ENCODE assay signal across 1 cellular context in the genomic region with DNA sequence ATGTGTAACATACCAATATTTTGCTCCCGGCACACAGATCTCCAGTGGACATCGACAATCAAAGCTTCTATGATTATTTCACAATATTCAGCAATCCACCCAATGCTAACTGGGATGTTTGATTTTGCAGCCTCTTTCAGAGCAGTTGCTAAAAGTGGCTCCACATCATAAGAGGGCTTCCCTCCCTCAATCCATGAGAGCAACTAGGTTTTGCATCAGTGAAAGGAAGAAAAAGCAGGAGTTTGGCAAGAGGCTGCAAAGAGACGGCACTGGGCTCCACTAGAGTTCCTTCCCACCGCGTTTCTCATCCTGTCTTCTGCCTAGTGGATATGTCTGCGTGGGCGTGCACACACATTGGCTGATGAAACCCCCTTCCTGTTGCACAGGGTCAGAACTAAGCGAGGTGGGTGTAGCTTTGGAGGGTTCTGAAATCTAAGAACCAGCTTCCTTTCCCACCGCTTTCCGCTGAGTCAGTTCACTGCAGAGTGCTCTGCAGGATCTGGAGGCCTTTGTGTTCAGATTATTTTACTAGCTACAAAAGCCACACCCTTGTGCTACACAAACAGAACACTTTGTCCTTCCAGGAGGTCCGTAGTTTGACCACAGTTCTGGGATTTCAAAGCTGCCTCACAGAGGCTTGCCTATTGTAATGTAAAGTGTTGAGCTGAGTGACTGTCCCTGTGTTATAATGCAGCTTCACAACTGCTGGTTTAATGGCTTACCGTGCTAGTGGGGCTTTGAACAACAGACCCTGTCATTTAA.
TF ChIP-seq lines count a peak whose summit lies in the region.

No MANE protein-coding gene starts in this region.

TF ChIP-seq in K562, 482 proteins besides CTCF, POLR2A, EP300 and RAD21 (continued from another document and continues in another):
- TF ChIP-seq ZNF785 (CRISPR knock-in tag; IDR thresholded peaks at IDR 0.05), result no peak
- no peak for TF ChIP-seq POLR3A (IDR thresholded peaks at IDR 0.05; ENCODE audit: borderline replicate concordance, extremely low read depth, insufficient read depth, insufficient read length)
- TF ChIP-seq U2AF2 (optimal IDR thresholded peaks at IDR 0.05; ENCODE audit: low read depth, low read length), result no peak
- TF ChIP-seq ZNF217 (CRISPR knock-in tag; IDR thresholded peaks at IDR 0.05), result no peak
- peak; percentile 85; the same call in 1 of the 2 replicates for TF ChIP-seq ZBED1 (IDR thresholded peaks at IDR 0.05)
- peak; percentile 88 for TF ChIP-seq MYC (IDR thresholded peaks at IDR 0.05; ENCODE audit: low read depth, low read length)
- no peak for TF ChIP-seq MYC (CRISPR knock-in tag; IDR thresholded peaks at IDR 0.05; ENCODE audit: borderline replicate concordance, low read depth)
- TF ChIP-seq, protein P1, sequence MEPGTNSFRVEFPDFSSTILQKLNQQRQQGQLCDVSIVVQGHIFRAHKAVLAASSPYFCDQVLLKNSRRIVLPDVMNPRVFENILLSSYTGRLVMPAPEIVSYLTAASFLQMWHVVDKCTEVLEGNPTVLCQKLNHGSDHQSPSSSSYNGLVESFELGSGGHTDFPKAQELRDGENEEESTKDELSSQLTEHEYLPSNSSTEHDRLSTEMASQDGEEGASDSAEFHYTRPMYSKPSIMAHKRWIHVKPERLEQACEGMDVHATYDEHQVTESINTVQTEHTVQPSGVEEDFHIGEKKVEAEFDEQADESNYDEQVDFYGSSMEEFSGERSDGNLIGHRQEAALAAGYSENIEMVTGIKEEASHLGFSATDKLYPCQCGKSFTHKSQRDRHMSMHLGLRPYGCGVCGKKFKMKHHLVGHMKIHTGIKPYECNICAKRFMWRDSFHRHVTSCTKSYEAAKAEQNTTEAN (CRISPR knock-in tag; IDR thresholded peaks at IDR 0.05), result no peak
- peak; percentile 93 for TF ChIP-seq HDAC2 (IDR thresholded peaks at IDR 0.05)
- no peak for TF ChIP-seq ZNF436 (CRISPR knock-in tag; IDR thresholded peaks at IDR 0.05)
- no peak for TF ChIP-seq HMG20B (CRISPR knock-in tag; IDR thresholded peaks at IDR 0.05)
- TF ChIP-seq ZNF551 (CRISPR knock-in tag; IDR thresholded peaks at IDR 0.05), result no peak
- TF ChIP-seq PHF20 (IDR thresholded peaks at IDR 0.05; ENCODE audit: partially characterized antibody), result no peak
- no peak for TF ChIP-seq SREBF1 (IDR thresholded peaks at IDR 0.05; ENCODE audit: borderline replicate concordance, low read depth, low read length)
- no peak for TF ChIP-seq HNRNPH1 (optimal IDR thresholded peaks at IDR 0.05; ENCODE audit: low read depth, low read length)
- no peak for TF ChIP-seq CBX5 (IDR thresholded peaks at IDR 0.05; ENCODE audit: borderline replicate concordance, low read depth)
- TF ChIP-seq BHLHE40 (IDR thresholded peaks at IDR 0.05; ENCODE audit: low read length), result peak; percentile 47
- peak; percentile 66 for TF ChIP-seq TAF7 (tag; IDR thresholded peaks at IDR 0.05)
- TF ChIP-seq ELF4 (CRISPR knock-in tag; IDR thresholded peaks at IDR 0.05), result no peak
- no peak for TF ChIP-seq BCOR (IDR thresholded peaks at IDR 0.05)
- peak; percentile 57; the same call in 1 of the 2 replicates for TF ChIP-seq SMARCC2 (IDR thresholded peaks at IDR 0.05; ENCODE audit: low read depth)
- TF ChIP-seq, protein P2, sequence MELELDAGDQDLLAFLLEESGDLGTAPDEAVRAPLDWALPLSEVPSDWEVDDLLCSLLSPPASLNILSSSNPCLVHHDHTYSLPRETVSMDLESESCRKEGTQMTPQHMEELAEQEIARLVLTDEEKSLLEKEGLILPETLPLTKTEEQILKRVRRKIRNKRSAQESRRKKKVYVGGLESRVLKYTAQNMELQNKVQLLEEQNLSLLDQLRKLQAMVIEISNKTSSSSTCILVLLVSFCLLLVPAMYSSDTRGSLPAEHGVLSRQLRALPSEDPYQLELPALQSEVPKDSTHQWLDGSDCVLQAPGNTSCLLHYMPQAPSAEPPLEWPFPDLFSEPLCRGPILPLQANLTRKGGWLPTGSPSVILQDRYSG (tag; conservative IDR thresholded peaks at IDR 0.05; ENCODE audit: low read depth), result 0 out of 2 replicates have a peak, but pooled peaks have one; percentile 15
- TF ChIP-seq NFRKB (IDR thresholded peaks at IDR 0.05; ENCODE audit: low read depth), result peak; percentile 93
- TF ChIP-seq ATF7 (IDR thresholded peaks at IDR 0.05), result peak; percentile 81
- TF ChIP-seq SP2 (IDR thresholded peaks at IDR 0.05; ENCODE audit: extremely low read depth, low read depth, low read length, poor library complexity, severe bottlenecking), result no peak
- TF ChIP-seq, protein P3, sequence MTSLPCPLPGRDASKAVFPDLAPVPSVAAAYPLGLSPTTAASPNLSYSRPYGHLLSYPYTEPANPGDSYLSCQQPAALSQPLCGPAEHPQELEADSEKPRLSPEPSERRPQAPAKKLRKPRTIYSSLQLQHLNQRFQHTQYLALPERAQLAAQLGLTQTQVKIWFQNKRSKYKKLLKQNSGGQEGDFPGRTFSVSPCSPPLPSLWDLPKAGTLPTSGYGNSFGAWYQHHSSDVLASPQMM (CRISPR knock-in tag; IDR thresholded peaks at IDR 0.05), result 0 out of 2 replicates have a peak, but pooled peaks have one; percentile 13
- no peak for TF ChIP-seq ZNF766 (CRISPR knock-in tag; conservative IDR thresholded peaks at IDR 0.05)
- no peak for TF ChIP-seq KHSRP (IDR thresholded peaks at IDR 0.05)
- TF ChIP-seq ZFP36 (IDR thresholded peaks at IDR 0.05; ENCODE audit: low read depth, low read length, partially characterized antibody), result peak; percentile 51
- TF ChIP-seq MTF1 (CRISPR knock-in tag; IDR thresholded peaks at IDR 0.05; ENCODE audit: borderline replicate concordance), result no peak
- TF ChIP-seq ZKSCAN8 (CRISPR knock-in tag; IDR thresholded peaks at IDR 0.05), result peak; percentile 66; the same call in 1 of the 2 replicates
- TF ChIP-seq MED1 (CRISPR knock-in tag; IDR thresholded peaks at IDR 0.05; ENCODE audit: borderline replicate concordance), result no peak
- TF ChIP-seq TOE1 (IDR thresholded peaks at IDR 0.05; ENCODE audit: borderline replicate concordance), result peak; percentile 64; the same call in 1 of the 2 replicates
- 0 out of 2 replicates have a peak, but pooled peaks have one; percentile 25 for TF ChIP-seq TOE1 (CRISPR knock-in tag; IDR thresholded peaks at IDR 0.05; ENCODE audit: borderline replicate concordance, low read depth)
- TF ChIP-seq ZNF24 (IDR thresholded peaks at IDR 0.05), result peak; percentile 66
- peak; percentile 60 to 63 for TF ChIP-seq MAZ (CRISPR knock-in tag; conservative IDR thresholded peaks at IDR 0.05 in 1 of 2, IDR thresholded peaks at IDR 0.05 in 1 of 2)
- TF ChIP-seq, protein P4, sequence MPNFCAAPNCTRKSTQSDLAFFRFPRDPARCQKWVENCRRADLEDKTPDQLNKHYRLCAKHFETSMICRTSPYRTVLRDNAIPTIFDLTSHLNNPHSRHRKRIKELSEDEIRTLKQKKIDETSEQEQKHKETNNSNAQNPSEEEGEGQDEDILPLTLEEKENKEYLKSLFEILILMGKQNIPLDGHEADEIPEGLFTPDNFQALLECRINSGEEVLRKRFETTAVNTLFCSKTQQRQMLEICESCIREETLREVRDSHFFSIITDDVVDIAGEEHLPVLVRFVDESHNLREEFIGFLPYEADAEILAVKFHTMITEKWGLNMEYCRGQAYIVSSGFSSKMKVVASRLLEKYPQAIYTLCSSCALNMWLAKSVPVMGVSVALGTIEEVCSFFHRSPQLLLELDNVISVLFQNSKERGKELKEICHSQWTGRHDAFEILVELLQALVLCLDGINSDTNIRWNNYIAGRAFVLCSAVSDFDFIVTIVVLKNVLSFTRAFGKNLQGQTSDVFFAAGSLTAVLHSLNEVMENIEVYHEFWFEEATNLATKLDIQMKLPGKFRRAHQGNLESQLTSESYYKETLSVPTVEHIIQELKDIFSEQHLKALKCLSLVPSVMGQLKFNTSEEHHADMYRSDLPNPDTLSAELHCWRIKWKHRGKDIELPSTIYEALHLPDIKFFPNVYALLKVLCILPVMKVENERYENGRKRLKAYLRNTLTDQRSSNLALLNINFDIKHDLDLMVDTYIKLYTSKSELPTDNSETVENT (CRISPR knock-in tag; IDR thresholded peaks at IDR 0.05), result no peak
- no peak for TF ChIP-seq MCM7 (IDR thresholded peaks at IDR 0.05)
- TF ChIP-seq ZNF134 (CRISPR knock-in tag; conservative IDR thresholded peaks at IDR 0.05), result no peak
- no peak for TF ChIP-seq NR2C1 (IDR thresholded peaks at IDR 0.05)
- no peak for TF ChIP-seq NR2C1 (tag; IDR thresholded peaks at IDR 0.05)
- no peak for TF ChIP-seq ESRRB (CRISPR knock-in tag; IDR thresholded peaks at IDR 0.05; ENCODE audit: borderline replicate concordance)
- TF ChIP-seq, protein P5, sequence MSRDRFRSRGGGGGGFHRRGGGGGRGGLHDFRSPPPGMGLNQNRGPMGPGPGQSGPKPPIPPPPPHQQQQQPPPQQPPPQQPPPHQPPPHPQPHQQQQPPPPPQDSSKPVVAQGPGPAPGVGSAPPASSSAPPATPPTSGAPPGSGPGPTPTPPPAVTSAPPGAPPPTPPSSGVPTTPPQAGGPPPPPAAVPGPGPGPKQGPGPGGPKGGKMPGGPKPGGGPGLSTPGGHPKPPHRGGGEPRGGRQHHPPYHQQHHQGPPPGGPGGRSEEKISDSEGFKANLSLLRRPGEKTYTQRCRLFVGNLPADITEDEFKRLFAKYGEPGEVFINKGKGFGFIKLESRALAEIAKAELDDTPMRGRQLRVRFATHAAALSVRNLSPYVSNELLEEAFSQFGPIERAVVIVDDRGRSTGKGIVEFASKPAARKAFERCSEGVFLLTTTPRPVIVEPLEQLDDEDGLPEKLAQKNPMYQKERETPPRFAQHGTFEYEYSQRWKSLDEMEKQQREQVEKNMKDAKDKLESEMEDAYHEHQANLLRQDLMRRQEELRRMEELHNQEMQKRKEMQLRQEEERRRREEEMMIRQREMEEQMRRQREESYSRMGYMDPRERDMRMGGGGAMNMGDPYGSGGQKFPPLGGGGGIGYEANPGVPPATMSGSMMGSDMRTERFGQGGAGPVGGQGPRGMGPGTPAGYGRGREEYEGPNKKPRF (IDR thresholded peaks at IDR 0.05; ENCODE audit: low read depth, low read length), result no peak
- no peak for TF ChIP-seq ZNF778 (CRISPR knock-in tag; IDR thresholded peaks at IDR 0.05)
- no peak for TF ChIP-seq FOXP1 (CRISPR knock-in tag; IDR thresholded peaks at IDR 0.05)
- TF ChIP-seq GTF2E2 (tag; IDR thresholded peaks at IDR 0.05), result peak; percentile 14; the same call in 1 of the 2 replicates
- no peak for TF ChIP-seq MXI1 (IDR thresholded peaks at IDR 0.05; ENCODE audit: low read depth, low read length)
- no peak for TF ChIP-seq TAF15 (IDR thresholded peaks at IDR 0.05; ENCODE audit: low read depth, low read length)
- TF ChIP-seq ESRRA (IDR thresholded peaks at IDR 0.05; ENCODE audit: borderline replicate concordance, low read depth), result peak; percentile 72
- TF ChIP-seq, protein P6, sequence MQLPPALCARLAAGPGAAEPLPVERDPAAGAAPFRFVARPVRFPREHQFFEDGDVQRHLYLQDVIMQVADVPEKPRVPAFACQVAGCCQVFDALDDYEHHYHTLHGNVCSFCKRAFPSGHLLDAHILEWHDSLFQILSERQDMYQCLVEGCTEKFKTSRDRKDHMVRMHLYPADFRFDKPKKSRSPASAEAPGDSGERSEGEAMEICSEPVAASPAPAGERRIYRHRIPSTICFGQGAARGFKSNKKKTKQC (CRISPR knock-in tag; IDR thresholded peaks at IDR 0.05), result no peak; the same call in 1 of the 2 replicates
- TF ChIP-seq, protein P7, sequence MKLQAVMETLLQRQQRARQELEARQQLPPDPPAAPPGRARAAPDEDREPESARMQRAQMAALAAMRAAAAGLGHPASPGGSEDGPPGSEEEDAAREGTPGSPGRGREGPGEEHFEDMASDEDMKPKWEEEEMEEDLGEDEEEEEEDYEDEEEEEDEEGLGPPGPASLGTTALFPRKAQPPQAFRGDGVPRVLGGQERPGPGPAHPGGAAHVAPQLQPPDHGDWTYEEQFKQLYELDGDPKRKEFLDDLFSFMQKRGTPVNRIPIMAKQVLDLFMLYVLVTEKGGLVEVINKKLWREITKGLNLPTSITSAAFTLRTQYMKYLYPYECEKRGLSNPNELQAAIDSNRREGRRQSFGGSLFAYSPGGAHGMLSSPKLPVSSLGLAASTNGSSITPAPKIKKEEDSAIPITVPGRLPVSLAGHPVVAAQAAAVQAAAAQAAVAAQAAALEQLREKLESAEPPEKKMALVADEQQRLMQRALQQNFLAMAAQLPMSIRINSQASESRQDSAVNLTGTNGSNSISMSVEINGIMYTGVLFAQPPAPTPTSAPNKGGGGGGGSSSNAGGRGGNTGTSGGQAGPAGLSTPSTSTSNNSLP (IDR thresholded peaks at IDR 0.05; ENCODE audit: borderline replicate concordance, low read depth, low read length), result peak; percentile 80; the same call in 1 of the 2 replicates
- TF ChIP-seq ZNF695 (CRISPR knock-in tag; IDR thresholded peaks at IDR 0.05), result no peak
- no peak for TF ChIP-seq KLF16 (IDR thresholded peaks at IDR 0.05)
- no peak for TF ChIP-seq SLC30A9 (CRISPR knock-in tag; IDR thresholded peaks at IDR 0.05)
- TF ChIP-seq BMI1 (IDR thresholded peaks at IDR 0.05; ENCODE audit: low read length), result no peak
- no peak for TF ChIP-seq HNRNPK (IDR thresholded peaks at IDR 0.05; ENCODE audit: low read depth, low read length, poor library complexity, severe bottlenecking)
- no peak for TF ChIP-seq ZNF707 (CRISPR knock-in tag; conservative IDR thresholded peaks at IDR 0.05)
- TF ChIP-seq RAD51 (IDR thresholded peaks at IDR 0.05; ENCODE audit: borderline replicate concordance, low read depth), result no peak
- no peak for TF ChIP-seq POU5F1 (IDR thresholded peaks at IDR 0.05; ENCODE audit: borderline replicate concordance, low read depth, low read length, partially characterized antibody)
- TF ChIP-seq, protein P8, sequence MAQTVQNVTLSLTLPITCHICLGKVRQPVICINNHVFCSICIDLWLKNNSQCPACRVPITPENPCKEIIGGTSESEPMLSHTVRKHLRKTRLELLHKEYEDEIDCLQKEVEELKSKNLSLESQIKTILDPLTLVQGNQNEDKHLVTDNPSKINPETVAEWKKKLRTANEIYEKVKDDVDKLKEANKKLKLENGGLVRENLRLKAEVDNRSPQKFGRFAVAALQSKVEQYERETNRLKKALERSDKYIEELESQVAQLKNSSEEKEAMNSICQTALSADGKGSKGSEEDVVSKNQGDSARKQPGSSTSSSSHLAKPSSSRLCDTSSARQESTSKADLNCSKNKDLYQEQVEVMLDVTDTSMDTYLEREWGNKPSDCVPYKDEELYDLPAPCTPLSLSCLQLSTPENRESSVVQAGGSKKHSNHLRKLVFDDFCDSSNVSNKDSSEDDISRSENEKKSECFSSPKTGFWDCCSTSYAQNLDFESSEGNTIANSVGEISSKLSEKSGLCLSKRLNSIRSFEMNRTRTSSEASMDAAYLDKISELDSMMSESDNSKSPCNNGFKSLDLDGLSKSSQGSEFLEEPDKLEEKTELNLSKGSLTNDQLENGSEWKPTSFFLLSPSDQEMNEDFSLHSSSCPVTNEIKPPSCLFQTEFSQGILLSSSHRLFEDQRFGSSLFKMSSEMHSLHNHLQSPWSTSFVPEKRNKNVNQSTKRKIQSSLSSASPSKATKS (CRISPR knock-in tag; IDR thresholded peaks at IDR 0.05), result no peak
- no peak for TF ChIP-seq ZNF41 (CRISPR knock-in tag; conservative IDR thresholded peaks at IDR 0.05)
- TF ChIP-seq SMC3 (conservative IDR thresholded peaks at IDR 0.05; ENCODE audit: insufficient read depth, low read depth, low read length), result no peak; the same call in 1 of the 2 replicates
- TF ChIP-seq ZFX (CRISPR knock-in tag; IDR thresholded peaks at IDR 0.05), result peak; percentile 29; the same call in 1 of the 2 replicates
- peak; percentile 53 for TF ChIP-seq CREM (IDR thresholded peaks at IDR 0.05; ENCODE audit: low read depth)
- TF ChIP-seq FOXK1 (CRISPR knock-in tag; IDR thresholded peaks at IDR 0.05; ENCODE audit: borderline replicate concordance), result no peak
- TF ChIP-seq HDAC6 (IDR thresholded peaks at IDR 0.05; ENCODE audit: low read depth, low read length), result no peak
